8 cellular contexts compared by ENCODE assay signal in the genomic region with DNA sequence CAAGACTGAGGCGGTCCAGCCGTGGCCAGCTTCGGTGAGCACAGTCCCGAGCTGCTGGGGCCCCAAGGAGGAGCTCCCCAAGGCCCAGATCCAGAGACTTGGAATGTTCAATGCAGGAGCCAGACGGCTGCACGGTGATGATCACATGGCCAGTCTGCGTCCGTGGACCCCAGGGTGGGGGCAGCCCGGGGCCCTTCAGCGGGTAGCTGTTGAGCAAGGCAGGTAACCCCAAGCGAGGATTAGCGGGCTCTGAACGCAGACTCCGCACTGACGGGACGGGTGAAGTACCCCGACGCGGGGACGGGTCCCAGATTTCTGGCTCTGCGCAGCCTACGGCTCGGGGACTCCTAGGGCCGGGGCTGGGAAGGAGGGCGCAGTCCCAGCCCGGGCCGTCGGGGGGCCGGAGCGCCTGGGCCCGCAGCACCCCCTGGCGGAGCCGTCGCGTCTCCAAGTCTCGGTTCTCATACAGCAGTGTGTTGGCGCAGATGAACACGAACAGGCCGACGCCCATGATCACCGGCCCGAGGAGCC. TPM values are rescaled to one million over a fixed set of nuclear protein-coding genes. Genes with fewer than 3 reads are reported as not detected.
DNase-seq lines count a peak whose midpoint lies in the region; ATAC-seq and TF ChIP-seq lines count a peak whose summit lies in the region.

No MANE protein-coding gene starts in this region.

- H3K9me2 ChIP-seq in DOHH2 (replicated peaks; ENCODE audit: control insufficient read depth, low read length): no peaks in the 10 kb centered on the region

- H3F3A ChIP-seq in DOHH2 (ENCODE audit: control insufficient read depth, insufficient read depth): peaks cover 6% of the 10 kb centered on the region; the same call in 1 of the 2 replicates

- H3K4me1 ChIP-seq in DOHH2 (ENCODE audit: control insufficient read depth, low read length) (peaks cover 12% of the 10 kb centered on the region), psoas muscle (peaks cover 6% of the 10 kb centered on the region)

- H3K36me3 ChIP-seq in DOHH2 (ENCODE audit: control insufficient read depth, low read length): no peaks in the 10 kb centered on the region; the same call in none of the 2 replicates
- H3K36me3 ChIP-seq in psoas muscle (ENCODE audit: insufficient read depth in 1 of 2, low read depth in 1 of 2): peaks cover 0 to 26% of the 10 kb centered on the region in 2 donors

- intact Hi-C loops in psoas muscle (cut with DNase I) (loop anchor here in 1 of 2 donors (5.0 kb wide), 1 partner anchor 81 kb away; no protein-coding TSS in a partner anchor), lower leg skin (cut with DNase I; ENCODE audit: low total_unique reads) (no loop called here)

- DNase-seq in NCI-H1930 (lab: John Stamatoyannopoulos, UW): peak; percentile 19 to 27
- DNase-seq in activated CD8-positive, alpha-beta memory T cell treated with anti-CD3 and anti-CD28 coated beads, Interleukin-2, amount 50 U/mL, for 4 hours: peak; percentile 66
- peak; percentile 43 for DNase-seq in fibroblast of peridontal ligament (ENCODE audit: extremely low read depth)
- peak; percentile 50 to 66 for DNase-seq in psoas muscle
- no peak for DNase-seq in lower leg skin (ENCODE audit: low spot score in 2 of 2)
- no peak for DNase-seq in RKO (ENCODE audit: low spot score)

- no peak overlapping the region for H3K4me3 ChIP-seq in DOHH2 (ENCODE audit: low read length)
- peak overlapping the region; percentile 77 for H3K4me3 ChIP-seq in psoas muscle
- H3K4me3 ChIP-seq in lower leg skin (ENCODE audit: low read depth, poor library complexity, severe bottlenecking): no peak overlapping the region

- 0 out of 2 replicates have a peak, but pooled peaks cover 5% of the 10 kb centered on the region for H4K20me1 ChIP-seq in DOHH2 (ENCODE audit: control insufficient read depth, insufficient read depth, low read depth, low read length)

- H3K9me3 ChIP-seq in DOHH2 (ENCODE audit: control insufficient read depth, insufficient read depth, low read length): no peaks in the 10 kb centered on the region
- H3K9me3 ChIP-seq in psoas muscle: no peaks in the 10 kb centered on the region

- H3K4me2 ChIP-seq in DOHH2 (ENCODE audit: low read length): peak overlapping the region; percentile 25; the same call in 1 of the 2 replicates

- H3K27ac ChIP-seq in DOHH2 (ENCODE audit: low read depth, low read length) (no peak overlapping the region), psoas muscle (no peak overlapping the region)

- peak; percentile 25 to 39 (median 28) for ATAC-seq in psoas muscle
- no peak for ATAC-seq in GM19452 (IDR thresholded peaks at IDR 0.05; ENCODE audit: unreplicated experiment)

- TF ChIP-seq POLR2A in lower leg skin (IDR thresholded peaks at IDR 0.05): no peak

- no peaks in the 10 kb centered on the region for H3K79me2 ChIP-seq in DOHH2 (ENCODE audit: control insufficient read depth, low read length)

- H3K27me3 ChIP-seq in DOHH2 (ENCODE audit: control insufficient read depth, low read length): peaks cover 40% of the 10 kb centered on the region
- peaks cover 0 to 50% (median 16%) of the 10 kb centered on the region in 3 donors for H3K27me3 ChIP-seq in psoas muscle (ENCODE audit: insufficient read depth in 3 of 3, low read length in 2 of 3)

- 28 to 33% (median 32%) methylated on average over 38 to 42 of the region's 42 CpGs for WGBS in psoas muscle, 3 donors
- 51 to 78% methylated on average over 25 to 31 of the region's 42 CpGs for WGBS in lower leg skin, 2 donors

- peak; percentile 82 for TF ChIP-seq CTCF in DOHH2 (IDR thresholded peaks at IDR 0.05; ENCODE audit: low read depth, low read length, poor library complexity, severe bottlenecking)
- peak; percentile 29 for TF ChIP-seq CTCF in psoas muscle (IDR thresholded peaks at IDR 0.05)
- TF ChIP-seq CTCF in lower leg skin (IDR thresholded peaks at IDR 0.05): no peak

RNA-seq across cellular contexts. Expression of gene TMEM200B, which starts 2.7 kb away (rescaled TPM):
- under 1 TPM; 0.42 to 0.99 (median 0.73) TPM for total RNA-seq in psoas muscle
- 1 to 10 TPM in 1 of 3 donors, under 1 TPM in 2; 0.55 to 1.3 (median 0.67) TPM for polyA plus RNA-seq in psoas muscle
- 1 to 10 TPM; 2.1 to 7.7 (median 4.5) TPM for total RNA-seq in lower leg skin

Comparison
In these comparisons a context has a peak if more than half of its experiments do, and no peak if none do; other contexts are left out.
1. CTCF ChIP-seq: peak in DOHH2 (single experiment) and psoas muscle (single experiment); none in lower leg skin (0 of 3).
2. DNase-seq: peak in NCI-H1930 (2 of 2), activated CD8-positive, alpha-beta memory T cell treated with anti-CD3 and anti-CD28 coated beads, Interleukin-2, amount 50 U/mL, for 4 hours (single experiment), fibroblast of peridontal ligament (single experiment) and psoas muscle (2 of 2); none in lower leg skin (0 of 2) and RKO (single experiment).